Comparison of ENCODE assay signal across 2 cellular contexts in the genomic region with DNA sequence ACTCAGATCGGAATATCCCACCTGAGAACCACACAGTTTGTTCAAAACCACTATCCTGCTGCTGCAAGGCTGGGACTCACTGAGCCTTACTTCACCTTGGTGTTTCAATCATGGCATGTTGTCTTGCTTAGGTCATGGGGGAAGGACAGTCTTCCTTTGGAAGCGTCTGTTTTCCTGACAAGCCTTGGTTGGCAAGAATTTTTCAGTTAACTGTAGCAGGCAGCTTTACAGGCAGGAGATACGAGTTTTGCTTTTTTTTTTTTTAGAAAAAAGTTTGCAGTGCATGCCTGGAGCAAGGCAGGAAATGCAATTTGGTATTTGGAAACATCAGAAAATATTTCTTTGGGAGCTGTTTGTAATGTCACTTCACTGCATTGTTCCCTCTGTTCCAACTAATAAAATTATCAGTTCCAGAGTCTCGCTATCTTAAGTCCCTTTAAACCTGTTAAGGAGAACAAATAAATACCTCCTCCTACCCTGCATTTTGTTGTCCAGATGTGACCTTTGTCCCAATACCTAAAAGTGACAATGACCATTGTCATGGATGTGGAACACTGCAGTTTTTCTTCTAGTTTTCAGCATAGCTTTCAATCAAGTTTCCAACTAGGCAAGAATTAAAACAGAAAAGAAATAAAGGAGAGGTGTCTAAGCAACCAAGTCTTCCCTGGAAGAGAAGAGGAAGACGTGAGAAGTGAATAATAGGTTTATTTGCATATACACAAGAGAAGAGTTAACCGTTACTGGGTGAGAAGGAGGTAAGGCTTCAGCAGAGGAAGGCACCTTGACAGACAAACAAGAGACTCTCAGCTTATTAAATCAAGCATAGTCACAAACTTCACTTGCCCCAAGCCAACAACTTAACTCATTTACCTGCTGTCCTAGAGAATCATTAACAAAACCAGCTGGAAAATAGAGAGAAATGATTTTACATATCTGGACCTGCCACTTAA.
TF ChIP-seq lines count a peak whose summit lies in the region.

No MANE protein-coding gene starts in this region.

TF ChIP-seq in endothelial cell of umbilical vein, 7 proteins besides CTCF, POLR2A, EP300 and RAD21:
- TF ChIP-seq JUN (IDR thresholded peaks at IDR 0.05; ENCODE audit: borderline replicate concordance, insufficient read depth, insufficient read length, low read depth) (no peak), POLR2AphosphoS5 (IDR thresholded peaks at IDR 0.05; ENCODE audit: insufficient read depth, low read depth, low read length) (no peak), EZH2 (IDR thresholded peaks at IDR 0.05; ENCODE audit: borderline replicate concordance, low read depth, low read length, severe bottlenecking) (no peak), GATA2 (IDR thresholded peaks at IDR 0.05; ENCODE audit: insufficient read depth, insufficient read length, low read depth, low read length) (no peak), MYC (IDR thresholded peaks at IDR 0.05; ENCODE audit: low read depth, low read length) (no peak)
- TF ChIP-seq, protein P1, sequence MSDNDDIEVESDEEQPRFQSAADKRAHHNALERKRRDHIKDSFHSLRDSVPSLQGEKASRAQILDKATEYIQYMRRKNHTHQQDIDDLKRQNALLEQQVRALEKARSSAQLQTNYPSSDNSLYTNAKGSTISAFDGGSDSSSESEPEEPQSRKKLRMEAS (IDR thresholded peaks at IDR 0.05; ENCODE audit: insufficient read depth, insufficient read length), result no peak

TF ChIP-seq in neural cell, 6 proteins besides CTCF, POLR2A, EP300 and RAD21:
- no peak for TF ChIP-seq TAF1 (IDR thresholded peaks at IDR 0.05; ENCODE audit: low read depth)
- no peak for TF ChIP-seq EZH2 (IDR thresholded peaks at IDR 0.05; ENCODE audit: borderline replicate concordance, insufficient read depth, low read length, poor library complexity, severe bottlenecking)
- TF ChIP-seq MXI1 (conservative IDR thresholded peaks at IDR 0.05; ENCODE audit: poor library complexity, severe bottlenecking), result no peak
- TF ChIP-seq SMC3 (conservative IDR thresholded peaks at IDR 0.05; ENCODE audit: poor library complexity), result no peak
- TF ChIP-seq POLR2AphosphoS5 (IDR thresholded peaks at IDR 0.05), result no peak
- TF ChIP-seq, protein P2, sequence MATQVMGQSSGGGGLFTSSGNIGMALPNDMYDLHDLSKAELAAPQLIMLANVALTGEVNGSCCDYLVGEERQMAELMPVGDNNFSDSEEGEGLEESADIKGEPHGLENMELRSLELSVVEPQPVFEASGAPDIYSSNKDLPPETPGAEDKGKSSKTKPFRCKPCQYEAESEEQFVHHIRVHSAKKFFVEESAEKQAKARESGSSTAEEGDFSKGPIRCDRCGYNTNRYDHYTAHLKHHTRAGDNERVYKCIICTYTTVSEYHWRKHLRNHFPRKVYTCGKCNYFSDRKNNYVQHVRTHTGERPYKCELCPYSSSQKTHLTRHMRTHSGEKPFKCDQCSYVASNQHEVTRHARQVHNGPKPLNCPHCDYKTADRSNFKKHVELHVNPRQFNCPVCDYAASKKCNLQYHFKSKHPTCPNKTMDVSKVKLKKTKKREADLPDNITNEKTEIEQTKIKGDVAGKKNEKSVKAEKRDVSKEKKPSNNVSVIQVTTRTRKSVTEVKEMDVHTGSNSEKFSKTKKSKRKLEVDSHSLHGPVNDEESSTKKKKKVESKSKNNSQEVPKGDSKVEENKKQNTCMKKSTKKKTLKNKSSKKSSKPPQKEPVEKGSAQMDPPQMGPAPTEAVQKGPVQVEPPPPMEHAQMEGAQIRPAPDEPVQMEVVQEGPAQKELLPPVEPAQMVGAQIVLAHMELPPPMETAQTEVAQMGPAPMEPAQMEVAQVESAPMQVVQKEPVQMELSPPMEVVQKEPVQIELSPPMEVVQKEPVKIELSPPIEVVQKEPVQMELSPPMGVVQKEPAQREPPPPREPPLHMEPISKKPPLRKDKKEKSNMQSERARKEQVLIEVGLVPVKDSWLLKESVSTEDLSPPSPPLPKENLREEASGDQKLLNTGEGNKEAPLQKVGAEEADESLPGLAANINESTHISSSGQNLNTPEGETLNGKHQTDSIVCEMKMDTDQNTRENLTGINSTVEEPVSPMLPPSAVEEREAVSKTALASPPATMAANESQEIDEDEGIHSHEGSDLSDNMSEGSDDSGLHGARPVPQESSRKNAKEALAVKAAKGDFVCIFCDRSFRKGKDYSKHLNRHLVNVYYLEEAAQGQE (IDR thresholded peaks at IDR 0.05; ENCODE audit: borderline replicate concordance), result no peak
